Comparison of ENCODE assay signal across 1 cellular context in the genomic region with DNA sequence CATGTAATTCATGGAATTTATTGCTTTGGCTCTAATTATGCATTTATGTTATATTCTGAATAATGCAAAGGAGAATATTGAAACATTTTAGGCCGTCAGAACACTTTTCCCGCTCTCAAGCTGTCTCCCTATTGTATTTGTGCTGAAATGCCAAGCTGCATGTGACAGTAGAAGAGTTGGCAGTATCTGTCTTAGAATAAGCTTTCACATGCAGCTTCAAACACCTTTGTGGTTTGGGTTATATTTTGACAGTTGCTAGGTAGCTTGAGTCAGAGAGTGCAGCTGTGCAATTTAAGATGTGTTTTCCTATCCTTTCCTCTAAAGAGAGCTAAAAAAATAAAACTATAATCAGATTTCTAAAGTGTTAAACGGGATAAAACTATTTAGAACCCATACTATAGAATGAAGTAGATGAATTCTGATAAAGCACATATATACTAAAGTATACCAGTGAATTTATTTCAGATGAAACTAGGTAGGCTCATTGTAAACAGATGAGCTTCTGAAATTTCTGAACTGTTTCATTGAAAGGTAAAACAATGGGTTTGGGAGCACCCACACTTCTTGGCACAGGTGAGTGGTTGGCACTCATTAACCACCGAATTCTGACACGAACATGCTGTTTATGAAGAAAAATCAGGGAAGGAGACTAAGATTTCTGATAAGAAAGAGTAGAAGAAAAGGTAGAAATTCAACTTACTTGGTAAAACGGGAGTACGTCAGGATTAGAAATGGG.
TF ChIP-seq lines count a peak whose summit lies in the region.

No MANE protein-coding gene starts in this region.

TF ChIP-seq in IMR-90, 13 proteins besides CTCF, POLR2A, EP300 and RAD21 (continued from another document):
- TF ChIP-seq RFX5 (IDR thresholded peaks at IDR 0.05; ENCODE audit: low read depth, low read length) (no peak), FOS (IDR thresholded peaks at IDR 0.05; ENCODE audit: low read depth, low read length) (no peak), BHLHE40 (IDR thresholded peaks at IDR 0.05; ENCODE audit: low read depth, low read length) (no peak), RCOR1 (IDR thresholded peaks at IDR 0.05; ENCODE audit: insufficient replicate concordance, low read length) (no peak), CEBPB (IDR thresholded peaks at IDR 0.05; ENCODE audit: low read depth, low read length) (no peak), SMC3 (IDR thresholded peaks at IDR 0.05; ENCODE audit: low read depth, low read length) (no peak)
- TF ChIP-seq, protein P1, sequence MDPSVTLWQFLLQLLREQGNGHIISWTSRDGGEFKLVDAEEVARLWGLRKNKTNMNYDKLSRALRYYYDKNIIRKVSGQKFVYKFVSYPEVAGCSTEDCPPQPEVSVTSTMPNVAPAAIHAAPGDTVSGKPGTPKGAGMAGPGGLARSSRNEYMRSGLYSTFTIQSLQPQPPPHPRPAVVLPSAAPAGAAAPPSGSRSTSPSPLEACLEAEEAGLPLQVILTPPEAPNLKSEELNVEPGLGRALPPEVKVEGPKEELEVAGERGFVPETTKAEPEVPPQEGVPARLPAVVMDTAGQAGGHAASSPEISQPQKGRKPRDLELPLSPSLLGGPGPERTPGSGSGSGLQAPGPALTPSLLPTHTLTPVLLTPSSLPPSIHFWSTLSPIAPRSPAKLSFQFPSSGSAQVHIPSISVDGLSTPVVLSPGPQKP (IDR thresholded peaks at IDR 0.05; ENCODE audit: borderline replicate concordance, low read depth, low read length), result no peak
- TF ChIP-seq, protein P2, sequence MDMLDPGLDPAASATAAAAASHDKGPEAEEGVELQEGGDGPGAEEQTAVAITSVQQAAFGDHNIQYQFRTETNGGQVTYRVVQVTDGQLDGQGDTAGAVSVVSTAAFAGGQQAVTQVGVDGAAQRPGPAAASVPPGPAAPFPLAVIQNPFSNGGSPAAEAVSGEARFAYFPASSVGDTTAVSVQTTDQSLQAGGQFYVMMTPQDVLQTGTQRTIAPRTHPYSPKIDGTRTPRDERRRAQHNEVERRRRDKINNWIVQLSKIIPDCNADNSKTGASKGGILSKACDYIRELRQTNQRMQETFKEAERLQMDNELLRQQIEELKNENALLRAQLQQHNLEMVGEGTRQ (IDR thresholded peaks at IDR 0.05; ENCODE audit: low read depth, low read length), result no peak
